In the genomic region with DNA sequence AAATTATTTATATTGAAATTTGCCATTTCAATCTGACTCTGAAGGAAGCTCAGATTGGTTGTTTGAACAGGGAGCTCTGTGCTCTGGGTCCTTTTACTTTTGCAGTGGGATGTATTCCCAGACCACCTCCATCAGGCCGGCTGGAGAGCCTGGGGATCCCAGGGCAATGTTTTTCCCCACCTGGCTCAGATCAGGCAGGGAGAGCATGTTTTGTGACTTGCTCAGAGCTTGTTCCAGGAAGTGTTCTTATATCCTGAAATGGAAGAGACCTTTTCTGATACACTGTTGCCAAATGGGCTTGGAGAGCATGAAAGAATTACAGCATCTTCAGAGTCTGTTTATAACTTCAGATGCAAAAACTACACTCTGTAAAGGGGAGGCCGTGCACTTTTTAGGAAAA, we compare ENCODE assay signal across 19 cellular contexts. TPM values are rescaled to one million over a fixed set of nuclear protein-coding genes. Genes with fewer than 3 reads are reported as not detected.
DNase-seq lines count a peak whose midpoint lies in the region; ATAC-seq and TF ChIP-seq lines count a peak whose summit lies in the region.
"Had no signal": no experiment of that assay in that cellular context is flagged by ENCODE, and none has a peak within 500 bp of the region (broad histone marks: within the 10 kb centered on the region; RNA-seq: fewer than 3 reads in every experiment).

No MANE protein-coding gene starts in this region.

- no peak overlapping the region for H2BK5ac ChIP-seq in H9 (ENCODE audit: insufficient read length, low read length)

- H3K79me1 ChIP-seq in H9 (ENCODE audit: insufficient read depth, low read depth, low read length, poor library complexity, severe bottlenecking): no peaks in the 10 kb centered on the region

- no peak for TF ChIP-seq CTCF in brain (conservative IDR thresholded peaks at IDR 0.05)
- no peak for TF ChIP-seq CTCF in fibroblast of the aortic adventitia (IDR thresholded peaks at IDR 0.05; ENCODE audit: insufficient read depth, low read length)
- TF ChIP-seq CTCF in mesothelial cell of epicardium (IDR thresholded peaks at IDR 0.05; ENCODE audit: unreplicated experiment): no peak
- TF ChIP-seq CTCF in thyroid gland (IDR thresholded peaks at IDR 0.05): no peak
- TF ChIP-seq CTCF in H9 (conservative IDR thresholded peaks at IDR 0.05): no peak
- no peak for TF ChIP-seq CTCF in left lung (IDR thresholded peaks at IDR 0.05)

- H3K23me2 ChIP-seq in H9 (ENCODE audit: insufficient read length, low read depth, low read length, poor library complexity, severe bottlenecking): peaks cover 3% of the 10 kb centered on the region

- no peak overlapping the region for H3K4ac ChIP-seq in H9 (ENCODE audit: low read depth, low read length)

- peaks cover 65% of the 10 kb centered on the region for H3K4me1 Mint-ChIP-seq in brain
- peaks cover 52% of the 10 kb centered on the region for H3K4me1 Mint-ChIP-seq in mesothelial cell of epicardium
- H3K4me1 Mint-ChIP-seq in H9: peaks cover 31 to 45% of the 10 kb centered on the region in 2 experiments

- DNase-seq in fibroblast of the aortic adventitia (ENCODE audit: low read depth): peak; percentile 43
- no peak for DNase-seq in mesothelial cell of epicardium (ENCODE audit: low spot score in 2 of 2, unreplicated experiment in 2 of 2)
- DNase-seq in thyroid gland: no peak
- no peak for DNase-seq in H9
- DNase-seq in left lung: no peak
- DNase-seq: Caco-2; CD4-positive, alpha-beta T cell; DND-41; Kasumi-1; NCI-H1694; NCI-H2081; NCI-H2171; NCI-H524 treated with DMSO at 0.1 percent for 48 hours; NCI-H82; Peyer's patch had no signal

- H2BK120ac ChIP-seq in H9 (ENCODE audit: low read depth, low read length, poor library complexity, severe bottlenecking): no peak overlapping the region

- H4K5ac ChIP-seq in H9 (ENCODE audit: insufficient read length, low read depth, low read length): no peak overlapping the region

- H3K4me3 Mint-ChIP-seq in brain (no peak overlapping the region), mesothelial cell of epicardium (no peak overlapping the region), H9 (no peak overlapping the region)
- H3K4me3 Mint-ChIP-seq: CD4-positive, alpha-beta T cell had no signal

- H3K9ac ChIP-seq in H9 (ENCODE audit: extremely low read depth, insufficient read length, low read length): no peak overlapping the region
- H3K9ac ChIP-seq: BLaER1 had no signal

- H4K20me1 ChIP-seq in H9 (ENCODE audit: control insufficient read depth, insufficient read depth, insufficient read length): no peaks in the 10 kb centered on the region
- H4K20me1 ChIP-seq: BLaER1 had no signal

- no peak overlapping the region for H3K4me3 ChIP-seq in fibroblast of the aortic adventitia (ENCODE audit: low read depth, low read length)
- H3K4me3 ChIP-seq in thyroid gland (replicated peaks in 1 of 3): no peak overlapping the region
- no peak overlapping the region for H3K4me3 ChIP-seq in left lung
- H3K4me3 ChIP-seq: BLaER1, GM12878, Peyer's patch had no signal

- no peaks in the 10 kb centered on the region for H3K79me2 ChIP-seq in H9 (ENCODE audit: insufficient read depth, low read length)

- no peak overlapping the region for H2BK20ac ChIP-seq in H9 (ENCODE audit: low read depth, low read length, poor library complexity, severe bottlenecking)

- no peak overlapping the region for H3K56ac ChIP-seq in H9 (ENCODE audit: insufficient read length, low read depth, low read length)

- H3K36me3 ChIP-seq in thyroid gland: no peaks in the 10 kb centered on the region
- H3K36me3 ChIP-seq in left lung: no peaks in the 10 kb centered on the region
- H3K36me3 ChIP-seq: BLaER1, Peyer's patch had no signal

- no peak for ATAC-seq in GM21390 (IDR thresholded peaks at IDR 0.05; ENCODE audit: unreplicated experiment)
- ATAC-seq in left lung: no peak

- H3K27ac Mint-ChIP-seq in brain (peak overlapping the region; percentile 54 to 86 (median 68)), mesothelial cell of epicardium (peak overlapping the region; percentile 18), H9 (peak overlapping the region in 1 of 3 experiments; percentile 9; a peak in 1 of 7 replicates)
- H3K27ac Mint-ChIP-seq: CD4-positive, alpha-beta T cell had no signal

- H2BK15ac ChIP-seq in H9 (ENCODE audit: low read depth, low read length): no peak overlapping the region

- no peak overlapping the region for H3K4me2 ChIP-seq in H9 (ENCODE audit: insufficient read depth, insufficient read length, low read length)
- H3K4me2 ChIP-seq: BLaER1 had no signal

- H3K27ac ChIP-seq in thyroid gland: peak overlapping the region in 2 of 3 donors; percentile 11 to 41
- no peak overlapping the region for H3K27ac ChIP-seq in H9 (ENCODE audit: insufficient read length, low read depth, low read length)
- H3K27ac ChIP-seq in left lung: no peak overlapping the region
- H3K27ac ChIP-seq: BLaER1 had no signal

- H2BK12ac ChIP-seq in H9 (ENCODE audit: insufficient read length, low read depth, low read length): no peak overlapping the region

- H3K27me3 ChIP-seq in thyroid gland: no peaks in the 10 kb centered on the region
- H3K27me3 ChIP-seq in H9 (ENCODE audit: insufficient read depth, low read length): no peaks in the 10 kb centered on the region
- no peaks in the 10 kb centered on the region for H3K27me3 ChIP-seq in left lung
- H3K27me3 ChIP-seq: BLaER1, Peyer's patch had no signal

- no peak overlapping the region; the same call in 1 of the 2 replicates for H3K14ac ChIP-seq in H9 (ENCODE audit: insufficient read depth, low read length)

- H3K27me3 Mint-ChIP-seq in brain: peaks cover 4% of the 10 kb centered on the region
- peaks cover 8% of the 10 kb centered on the region for H3K27me3 Mint-ChIP-seq in mesothelial cell of epicardium (ENCODE audit: low read depth)
- H3K27me3 Mint-ChIP-seq in H9 (ENCODE audit: low read depth): peaks cover 29% of the 10 kb centered on the region

- H2AK5ac ChIP-seq in H9 (ENCODE audit: insufficient read length, low read length): no peak overlapping the region

- H3K23ac ChIP-seq in H9 (ENCODE audit: insufficient read length, low read depth, low read length): no peak overlapping the region

- H3K9me3 ChIP-seq in thyroid gland (no peaks in the 10 kb centered on the region), H9 (ENCODE audit: control insufficient read depth, low read depth, low read length) (no peaks in the 10 kb centered on the region), left lung (no peaks in the 10 kb centered on the region)
- H3K9me3 ChIP-seq: BLaER1, Caco-2, Peyer's patch had no signal

- H3K4me1 ChIP-seq in thyroid gland (peaks cover 47 to 60% of the 10 kb centered on the region in 2 donors), H9 (ENCODE audit: insufficient read depth, low read length) (peaks cover 4% of the 10 kb centered on the region), left lung (no peaks in the 10 kb centered on the region)
- H3K4me1 ChIP-seq: Caco-2 had no signal

- no peak overlapping the region for H2AFZ ChIP-seq in H9 (ENCODE audit: low read length)

- WGBS in thyroid gland, 2 donors: 63 to 65% methylated on average over 2 of the region's 2 CpGs
- no CpG with 5 or more reads among the region's 2 CpGs for WGBS in H9 (ENCODE audit: extremely low coverage, insufficient read length, low lambda C conversion rate)

- no peak for TF ChIP-seq POLR2A in thyroid gland (IDR thresholded peaks at IDR 0.05)

- no peak overlapping the region for H3T11ph ChIP-seq in H9 (ENCODE audit: low read length)

- no peak overlapping the region for H4K91ac ChIP-seq in H9 (ENCODE audit: insufficient read length, low read depth, low read length)

- H3K18ac ChIP-seq in H9 (ENCODE audit: insufficient read length, low read depth, low read length): no peak overlapping the region

- no peak overlapping the region for H4K8ac ChIP-seq in H9 (replicated peaks; ENCODE audit: insufficient read length, low read depth, low read length)

- intact Hi-C loops in thyroid gland (cut with DNase I) (no loop called here), left lung (cut with DNase I) (no loop called here)

- peaks cover 0 to 11% (median 0%) of the 10 kb centered on the region in 5 experiments for H3K9me3 Mint-ChIP-seq in brain
- no peaks in the 10 kb centered on the region for H3K9me3 Mint-ChIP-seq in mesothelial cell of epicardium
- no peaks in the 10 kb centered on the region; a peak in 1 of 5 replicates for H3K9me3 Mint-ChIP-seq in H9
- H3K9me3 Mint-ChIP-seq: CD4-positive, alpha-beta T cell had no signal

- H3K36me3 Mint-ChIP-seq in brain (no peaks in the 10 kb centered on the region), mesothelial cell of epicardium (no peaks in the 10 kb centered on the region), H9 (ENCODE audit: insufficient read depth in 1 of 3, low read depth in 3 of 3) (no peaks in the 10 kb centered on the region)

RNA-seq across cellular contexts. Expression of a gene that starts 56.0 kb away (rescaled TPM):
- 0.44 TPM for polyA plus RNA-seq in brain (ENCODE audit: insufficient read depth, low read depth, low replicate concordance)
- total RNA-seq in fibroblast of the aortic adventitia (ENCODE audit: low replicate concordance) (2.7 and 3.2 TPM in 2 replicates), mesothelial cell of epicardium (22.3 to 26.0 TPM (median 25.7 TPM) in 3 replicates), thyroid gland (100 to 1,000 TPM; 230 to 981 (median 515) TPM), H9 (2021) (4.4 and 6.1 TPM in 2 replicates), left lung (10 to 100 TPM; 26.0 to 47.1 TPM)
- total RNA-seq: CD4-positive, alpha-beta T cell had no signal

Comparison
In these comparisons a context has a peak if more than half of its experiments do, and no peak if none do; other contexts are left out.
1. H3K27ac ChIP-seq: peak in thyroid gland (2 of 3); none in H9 (single experiment) and left lung (0 of 2).